ENCODE assay signal across 12 cellular contexts in the genomic region with DNA sequence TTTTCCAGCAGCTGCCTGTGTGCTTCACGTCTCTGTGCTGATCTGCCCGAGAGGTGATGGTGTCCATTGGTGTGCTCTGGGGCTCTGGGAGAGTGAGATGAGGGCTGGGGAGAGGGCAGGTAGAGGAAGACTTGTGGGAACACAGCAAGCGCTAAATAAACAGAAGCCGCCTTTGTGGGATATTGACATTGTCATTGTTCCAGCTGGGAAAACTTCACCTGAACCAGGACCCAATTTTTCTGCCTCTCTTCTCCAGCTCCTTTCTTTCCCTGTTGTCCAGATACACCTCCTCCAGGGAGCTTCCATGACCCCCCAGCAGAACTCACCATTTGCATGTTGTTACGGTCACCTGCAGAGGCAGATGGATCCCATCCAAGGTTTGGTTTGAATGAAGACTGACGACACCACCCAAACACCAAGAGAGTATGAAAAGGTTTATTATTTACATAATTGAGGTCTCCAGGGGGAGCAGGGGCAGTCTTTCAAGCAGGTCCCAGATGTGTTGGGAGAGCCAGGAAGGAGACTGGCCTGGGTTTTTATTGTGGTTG. TPM values are rescaled to one million over a fixed set of nuclear protein-coding genes. Genes with fewer than 3 reads are reported as not detected.
A peak's percentile ranks its signal among the peaks of the same experiment; 100 is the strongest.
DNase-seq lines count a peak whose midpoint lies in the region; ATAC-seq and TF ChIP-seq lines count a peak whose summit lies in the region.
"Had no signal": no experiment of that assay in that cellular context is flagged by ENCODE, and none has a peak within 500 bp of the region (broad histone marks: within the 10 kb centered on the region; RNA-seq: fewer than 3 reads in every experiment).

No MANE protein-coding gene starts in this region.

- no peaks in the 10 kb centered on the region for H3K27me3 ChIP-seq in adrenal gland

- no peak overlapping the region for H3K27ac Mint-ChIP-seq in neural crest cell (ENCODE audit: unreplicated experiment)
- no peak overlapping the region for H3K27ac Mint-ChIP-seq in activated naive CD8-positive, alpha-beta T cell treated with anti-CD3 and anti-CD28 coated beads for 36 hours
- H3K27ac Mint-ChIP-seq: immature natural killer cell; naive thymus-derived CD8-positive, alpha-beta T cell had no signal

- H3K9me3 Mint-ChIP-seq in neural crest cell: no peaks in the 10 kb centered on the region
- no peaks in the 10 kb centered on the region for H3K9me3 Mint-ChIP-seq in activated naive CD8-positive, alpha-beta T cell treated with anti-CD3 and anti-CD28 coated beads for 36 hours
- H3K9me3 Mint-ChIP-seq: activated naive CD8-positive, alpha-beta T cell treated with anti-CD3 and anti-CD28 coated beads, Interleukin-2, amount 10 ng/mL, durations not matched to agents 7 days and 5 days; immature natural killer cell; naive thymus-derived CD8-positive, alpha-beta T cell had no signal

- no peaks in the 10 kb centered on the region for H3K9me3 ChIP-seq in HEK293 (ENCODE audit: control insufficient read depth, insufficient read depth, low read depth, low read length)
- H3K9me3 ChIP-seq in adrenal gland (replicated peaks in 1 of 3): no peaks in the 10 kb centered on the region

- H3K27ac ChIP-seq in HEK293 (ENCODE audit: extremely low read depth, low read depth, low read length) (no peak overlapping the region), adrenal gland (peak overlapping the region in 3 of 5 donors; percentile 8 to 94 (median 41))

- POLR2A ChIA-PET in HEK293 (lab: Yijun Ruan, JAX): no interaction called here

- ATAC-seq in GM21390 (IDR thresholded peaks at IDR 0.05; ENCODE audit: unreplicated experiment) (no peak), GM19351 (IDR thresholded peaks at IDR 0.05; ENCODE audit: unreplicated experiment) (no peak), HG02759 (IDR thresholded peaks at IDR 0.05; ENCODE audit: unreplicated experiment) (no peak)
- ATAC-seq: naive thymus-derived CD8-positive, alpha-beta T cell had no signal

- peak overlapping the region; percentile 32 for H3K4me3 Mint-ChIP-seq in neural crest cell
- no peak overlapping the region for H3K4me3 Mint-ChIP-seq in activated naive CD8-positive, alpha-beta T cell treated with anti-CD3 and anti-CD28 coated beads for 36 hours
- H3K4me3 Mint-ChIP-seq: immature natural killer cell had no signal

- CTCF ChIA-PET in HEK293 (lab: Yijun Ruan, JAX): interaction anchor here (0.6 to 2.4 kb wide), 8 partner anchors 7 to 54 kb away, joined by 3 to 14 read pairs (median 4); no protein-coding TSS in a partner anchor

- no peaks in the 10 kb centered on the region for H3K36me3 ChIP-seq in HEK293 (ENCODE audit: control insufficient read depth in 2 of 2, insufficient read depth in 1 of 2, low read length in 2 of 2)
- no peaks in the 10 kb centered on the region for H3K36me3 ChIP-seq in adrenal gland (replicated peaks in 1 of 2)

- peaks cover 57% of the 10 kb centered on the region for H3K4me1 Mint-ChIP-seq in neural crest cell
- peaks cover 34% of the 10 kb centered on the region for H3K4me1 Mint-ChIP-seq in activated naive CD8-positive, alpha-beta T cell treated with anti-CD3 and anti-CD28 coated beads for 36 hours

- WGBS in adrenal gland, 4 donors: 85 to 94% (median 92%) methylated on average over 6 of the region's 6 CpGs

- H3K27me3 Mint-ChIP-seq in neural crest cell (ENCODE audit: low read depth): peaks cover 41% of the 10 kb centered on the region
- peaks cover 4% of the 10 kb centered on the region for H3K27me3 Mint-ChIP-seq in activated naive CD8-positive, alpha-beta T cell treated with anti-CD3 and anti-CD28 coated beads for 36 hours

- TF ChIP-seq CTCF in HEK293 (tag by site-specific recombination; IDR thresholded peaks at IDR 0.05) (no peak), adrenal gland (IDR thresholded peaks at IDR 0.05) (no peak), neural crest cell (conservative IDR thresholded peaks at IDR 0.05) (no peak)

- no peaks in the 10 kb centered on the region for H3K36me3 Mint-ChIP-seq in neural crest cell (ENCODE audit: low read depth)
- H3K36me3 Mint-ChIP-seq in activated naive CD8-positive, alpha-beta T cell treated with anti-CD3 and anti-CD28 coated beads for 36 hours: no peaks in the 10 kb centered on the region
- H3K36me3 Mint-ChIP-seq: activated naive CD8-positive, alpha-beta T cell treated with anti-CD3 and anti-CD28 coated beads, Interleukin-2, amount 10 ng/mL, durations not matched to agents 7 days and 5 days; immature natural killer cell; naive thymus-derived CD8-positive, alpha-beta T cell had no signal

- DNase-seq in NCI-H2029 treated with DMSO at 0.1 percent for 48 hours (lab: John Stamatoyannopoulos, UW): peak; percentile 69
- DNase-seq in adrenal gland: no peak
- DNase-seq in neural crest cell (ENCODE audit: low read depth, low spot score): no peak
- DNase-seq in activated naive CD8-positive, alpha-beta T cell treated with anti-CD3 and anti-CD28 coated beads for 36 hours: no peak
- DNase-seq: activated naive CD8-positive, alpha-beta T cell treated with anti-CD3 and anti-CD28 coated beads, Interleukin-2, amount 10 ng/mL, durations not matched to agents 7 days and 5 days; immature natural killer cell; naive thymus-derived CD8-positive, alpha-beta T cell had no signal

- peaks cover 18% of the 10 kb centered on the region for H3K4me1 ChIP-seq in HEK293 (ENCODE audit: control insufficient read depth, insufficient read depth, low read length)
- H3K4me1 ChIP-seq in adrenal gland (replicated peaks in 1 of 2): peaks cover 19 to 41% of the 10 kb centered on the region in 2 donors

- intact Hi-C loops in adrenal gland (cut with DNase I): no loop called here

- TF ChIP-seq POLR2A in adrenal gland (IDR thresholded peaks at IDR 0.05): no peak

- H3K4me3 ChIP-seq in HEK293 (ENCODE audit: low read depth, low read length) (no peak overlapping the region), adrenal gland (no peak overlapping the region)

TF ChIP-seq in HEK293, 187 proteins besides CTCF, POLR2A, EP300 and RAD21 (continues in another document):
- TF ChIP-seq ZNF610 (tag by site-specific recombination; IDR thresholded peaks at IDR 0.05; ENCODE audit: borderline replicate concordance): no peak
- TF ChIP-seq ZIC2 (tag by site-specific recombination; IDR thresholded peaks at IDR 0.05): peak; percentile 64
- TF ChIP-seq HOXA7 (CRISPR knock-in tag; IDR thresholded peaks at IDR 0.05; ENCODE audit: borderline replicate concordance): no peak
- no peak for TF ChIP-seq ZNF324 (tag by site-specific recombination; IDR thresholded peaks at IDR 0.05)
- TF ChIP-seq ZNF555 (tag by site-specific recombination; conservative IDR thresholded peaks at IDR 0.05): no peak
- TF ChIP-seq ZNF791 (tag by site-specific recombination; IDR thresholded peaks at IDR 0.05): no peak
- no peak for TF ChIP-seq ZNF121 (tag by site-specific recombination; IDR thresholded peaks at IDR 0.05)
- no peak for TF ChIP-seq ZNF521 (tag by site-specific recombination; IDR thresholded peaks at IDR 0.05)
- TF ChIP-seq GLIS1 (tag by site-specific recombination; IDR thresholded peaks at IDR 0.05): peak; percentile 89
- TF ChIP-seq KLF10 (tag by site-specific recombination; IDR thresholded peaks at IDR 0.05): no peak
- TF ChIP-seq, protein P1, sequence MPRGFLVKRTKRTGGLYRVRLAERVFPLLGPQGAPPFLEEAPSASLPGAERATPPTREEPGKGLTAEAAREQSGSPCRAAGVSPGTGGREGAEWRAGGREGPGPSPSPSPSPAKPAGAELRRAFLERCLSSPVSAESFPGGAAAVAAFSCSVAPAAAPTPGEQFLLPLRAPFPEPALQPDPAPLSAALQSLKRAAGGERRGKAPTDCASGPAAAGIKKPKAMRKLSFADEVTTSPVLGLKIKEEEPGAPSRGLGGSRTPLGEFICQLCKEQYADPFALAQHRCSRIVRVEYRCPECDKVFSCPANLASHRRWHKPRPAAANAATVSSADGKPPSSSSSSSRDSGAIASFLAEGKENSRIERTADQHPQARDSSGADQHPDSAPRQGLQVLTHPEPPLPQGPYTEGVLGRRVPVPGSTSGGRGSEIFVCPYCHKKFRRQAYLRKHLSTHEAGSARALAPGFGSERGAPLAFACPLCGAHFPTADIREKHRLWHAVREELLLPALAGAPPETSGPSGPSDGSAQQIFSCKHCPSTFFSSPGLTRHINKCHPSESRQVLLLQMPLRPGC (tag by site-specific recombination; IDR thresholded peaks at IDR 0.05): no peak
- TF ChIP-seq ZNF660 (tag by site-specific recombination; IDR thresholded peaks at IDR 0.05): no peak
- TF ChIP-seq EGR2 (tag by site-specific recombination; IDR thresholded peaks at IDR 0.05; ENCODE audit: low read depth): no peak
- TF ChIP-seq, protein P2, sequence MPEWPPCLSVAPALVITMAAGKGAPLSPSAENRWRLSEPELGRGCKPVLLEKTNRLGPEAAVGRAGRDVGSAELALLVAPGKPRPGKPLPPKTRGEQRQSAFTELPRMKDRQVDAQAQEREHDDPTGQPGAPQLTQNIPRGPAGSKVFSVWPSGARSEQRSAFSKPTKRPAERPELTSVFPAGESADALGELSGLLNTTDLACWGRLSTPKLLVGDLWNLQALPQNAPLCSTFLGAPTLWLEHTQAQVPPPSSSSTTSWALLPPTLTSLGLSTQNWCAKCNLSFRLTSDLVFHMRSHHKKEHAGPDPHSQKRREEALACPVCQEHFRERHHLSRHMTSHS (tag by site-specific recombination; IDR thresholded peaks at IDR 0.05): no peak
- no peak for TF ChIP-seq MEIS1 (CRISPR knock-in tag; IDR thresholded peaks at IDR 0.05; ENCODE audit: borderline replicate concordance)
- no peak for TF ChIP-seq ZFP41 (tag by site-specific recombination; IDR thresholded peaks at IDR 0.05; ENCODE audit: borderline replicate concordance)
- no peak for TF ChIP-seq ZNF266 (tag by site-specific recombination; IDR thresholded peaks at IDR 0.05; ENCODE audit: low read depth)

RNA-seq across cellular contexts. Expression of a gene that starts 3.6 kb away (rescaled TPM):
- total RNA-seq in adrenal gland (100 to 1,000 TPM in 7 of 8 donors, 10 to 100 TPM in 1; 31.4 to 206 (median 134) TPM), neural crest cell (4.5 and 4.8 TPM in 2 replicates)
- 100 to 1,000 TPM in 2 of 3 donors, 10 to 100 TPM in 1; 20.9 to 164 (median 116) TPM for polyA plus RNA-seq in adrenal gland
- 1 to 10 TPM; 3.7 to 5.1 TPM for total RNA-seq in activated naive CD8-positive, alpha-beta T cell treated with anti-CD3 and anti-CD28 coated beads for 36 hours

RNA-seq across cellular contexts. Expression of a gene that starts 42.8 kb away (rescaled TPM):
- total RNA-seq in adrenal gland: 100 to 1,000 TPM in 7 of 8 donors, 10 to 100 TPM in 1; 98.9 to 225 (median 137) TPM
- 100 to 1,000 TPM in 1 of 3 donors, 10 to 100 TPM in 2; 48.5 to 110 (median 59.7) TPM for polyA plus RNA-seq in adrenal gland
- total RNA-seq in neural crest cell: 21.6 and 24.6 TPM in 2 replicates
- total RNA-seq in activated naive CD8-positive, alpha-beta T cell treated with anti-CD3 and anti-CD28 coated beads for 36 hours: 10 to 100 TPM in 1 of 2 experiments, 1 to 10 TPM in 1; 9.4 to 12.9 TPM

RNA-seq across cellular contexts. Expression of a gene that starts 57.3 kb away (rescaled TPM):
- total RNA-seq in adrenal gland: under 1 TPM in 5 of 8 donors, not detected in 3; 0.36 to 0.83 (median 0.49) TPM
- under 1 TPM; 0.07 to 0.24 (median 0.13) TPM for polyA plus RNA-seq in adrenal gland
- total RNA-seq in neural crest cell: 0.41 and 1.0 TPM in 2 replicates
- total RNA-seq in activated naive CD8-positive, alpha-beta T cell treated with anti-CD3 and anti-CD28 coated beads for 36 hours: under 1 TPM; 0.16 to 0.19 TPM
- total RNA-seq: activated naive CD8-positive, alpha-beta T cell treated with anti-CD3 and anti-CD28 coated beads, Interleukin-2, amount 10 ng/mL, durations not matched to agents 7 days and 5 days; T-helper 1 cell treated with Interleukin-12 subunit alpha and Interleukin-12 subunit beta and Interleukin-4 antibody, amounts not matched to agents 30 ng/mL and 1 ng/mL, for 36 hours had no signal
- polyA plus RNA-seq: immature natural killer cell had no signal
